In genomic region chr1:168865850-168866620, GRCh38 we compare ENCODE assay signal across 25 cellular contexts.
"Had no signal": no experiment of that assay in that cellular context is flagged by ENCODE, and none has a peak within 500 bp of the region (broad histone marks: within the 10 kb centered on the region; RNA-seq: fewer than 3 reads in every experiment).

No MANE protein-coding gene starts in this region.

- H3K4me1 Mint-ChIP-seq: activated B cell treated with CpG ODN at 0.5 μM for 24 hours had no signal

- H3K4me3 ChIP-seq: adrenal gland, SK-N-MC had no signal

- H3K36me3 ChIP-seq: adrenal gland had no signal

- H3K27me3 ChIP-seq: adrenal gland had no signal

- H3K36me3 Mint-ChIP-seq: activated naive CD8-positive, alpha-beta T cell; T-cell had no signal

- H3K27ac Mint-ChIP-seq: activated B cell treated with CpG ODN at 0.5 μM for 24 hours; activated CD4-positive, alpha-beta T cell treated with anti-CD3 and anti-CD28 coated beads, Interleukin-2, amount 10 ng/mL, durations not matched to agents 24 days and 14 days; activated naive CD4-positive, alpha-beta T cell treated with anti-CD3 and anti-CD28 coated beads for 36 hours; activated naive CD8-positive, alpha-beta T cell; T-cell had no signal

- H3K4me1 ChIP-seq: adrenal gland had no signal

- H3K27me3 Mint-ChIP-seq: activated B cell treated with CpG ODN at 0.5 μM for 24 hours; activated naive CD8-positive, alpha-beta T cell; T-cell had no signal

- H3K27ac ChIP-seq: adrenal gland, SK-N-MC had no signal

- H3K4me3 Mint-ChIP-seq: activated B cell treated with CpG ODN at 0.5 μM for 24 hours; activated CD4-positive, alpha-beta T cell treated with anti-CD3 and anti-CD28 coated beads, Interleukin-2, amount 10 ng/mL, durations not matched to agents 24 days and 14 days; activated naive CD4-positive, alpha-beta T cell treated with anti-CD3 and anti-CD28 coated beads for 36 hours; activated naive CD8-positive, alpha-beta T cell; activated T-cell treated with anti-CD3 and anti-CD28 coated beads, Interleukin-2, amount 50 U/mL, for 4 hours; T-cell had no signal

- H3K9me3 ChIP-seq: adrenal gland had no signal

- DNase-seq: activated B cell treated with CpG ODN at 0.5 μM for 24 hours; activated CD4-positive, alpha-beta T cell treated with anti-CD3 and anti-CD28 coated beads for 1 hour; activated CD4-positive, alpha-beta T cell treated with anti-CD3 and anti-CD28 coated beads, Interleukin-2, amount 50 U/mL, for 48 hours; activated gamma-delta T cell; activated naive CD4-positive, alpha-beta T cell treated with anti-CD3 and anti-CD28 coated beads for 36 hours; activated T-cell treated with anti-CD3 and anti-CD28 coated beads, Interleukin-2, amount 50 U/mL, for 4 hours; adrenal gland; anterior cingulate cortex; cerebellar nuclear complex; Kasumi-1; NCI-H1048; NCI-H146; NCI-H187 treated with DMSO at 0.1 percent for 48 hours; NCI-H2081 treated with DMSO at 0.1 percent for 48 hours; NCI-H446; NCI-H524; RPMI8226; T-cell; T-helper 2 cell; T1000 had no signal

- ATAC-seq: Panc1, Right ventricle myocardium inferior, T-cell had no signal
